ENCODE assay signal across 24 cellular contexts in genomic region chr1:17032741-17033140, GRCh38.
"Had no signal": no experiment of that assay in that cellular context is flagged by ENCODE, and none has a peak within 500 bp of the region (broad histone marks: within the 10 kb centered on the region; RNA-seq: fewer than 3 reads in every experiment).

No MANE protein-coding gene starts in this region.

- H3K4me3 ChIP-seq: hepatocyte, left ventricle myocardium inferior, lower lobe of right lung, spleen, tibial artery, upper lobe of right lung, vagina had no signal

- H3K27me3 Mint-ChIP-seq: memory B cell; stimulated activated memory B cell treated with anti-CD40 and anti-IgM and Interleukin-4, amounts not matched to agents 10 μg/mL and 1 μg/mL and 100 μg/mL, for 72 hours; stimulated activated naive CD8-positive, alpha-beta T cell treated with anti-CD3 and anti-CD28 coated beads, Interleukin-15, Interleukin-2, amounts not matched to agents 100 ng/mL and 50 ng/mL, for 24 hours had no signal

- H3K4me1 Mint-ChIP-seq: endodermal cell; memory B cell; neural crest cell; stimulated activated memory B cell treated with anti-CD40 and anti-IgM and Interleukin-4, amounts not matched to agents 10 μg/mL and 1 μg/mL and 100 μg/mL, for 72 hours had no signal

- H3K9me3 Mint-ChIP-seq: endodermal cell; memory B cell; mesothelial cell of epicardium; natural killer cell; neural crest cell; stimulated activated memory B cell treated with anti-CD40 and anti-IgM and Interleukin-4, amounts not matched to agents 10 μg/mL and 1 μg/mL and 100 μg/mL, for 72 hours; stimulated activated naive CD8-positive, alpha-beta T cell treated with anti-CD3 and anti-CD28 coated beads, Interleukin-15, Interleukin-2, amounts not matched to agents 100 ng/mL and 50 ng/mL, for 24 hours had no signal

- DNase-seq: effector CD4-positive, alpha-beta T cell; endodermal cell; erythroblast; foreskin keratinocyte; head of caudate nucleus; kidney; left cardiac atrium; left ventricle myocardium inferior; lower lobe of right lung; natural killer cell; posterior cingulate gyrus; spleen; stimulated activated CD4-positive, alpha-beta T cell treated with anti-CD3 and anti-CD28 coated beads, Interleukin-15, amount 100 ng/mL, for 24 hours; stimulated activated CD4-positive, alpha-beta T cell treated with anti-CD3 and anti-CD28 coated beads, Interleukin-1b, Interleukin-23, amount 100 ng/mL, for 48 hours; stimulated activated CD4-positive, alpha-beta T cell treated with anti-CD3 and anti-CD28 coated beads, Interleukin-4, amount 100 ng/mL, for 24 hours; tibial artery; upper lobe of right lung had no signal

- H3K4me3 Mint-ChIP-seq: endodermal cell; memory B cell; mesothelial cell of epicardium; natural killer cell; neural crest cell; stimulated activated memory B cell treated with anti-CD40 and anti-IgM and Interleukin-4, amounts not matched to agents 10 μg/mL and 1 μg/mL and 100 μg/mL, for 72 hours; stimulated activated naive CD8-positive, alpha-beta T cell treated with anti-CD3 and anti-CD28 coated beads, Interleukin-15, Interleukin-2, amounts not matched to agents 100 ng/mL and 50 ng/mL, for 24 hours had no signal

- H3K9me3 ChIP-seq: left ventricle myocardium inferior, lower lobe of right lung, spleen, tibial artery, upper lobe of right lung, vagina had no signal

- H3K27me3 ChIP-seq: foreskin keratinocyte, hepatocyte, spleen, tibial artery, upper lobe of right lung, vagina had no signal

- H3K27ac Mint-ChIP-seq: endodermal cell; memory B cell; mesothelial cell of epicardium; natural killer cell; stimulated activated memory B cell treated with anti-CD40 and anti-IgM and Interleukin-4, amounts not matched to agents 10 μg/mL and 1 μg/mL and 100 μg/mL, for 72 hours; stimulated activated naive CD8-positive, alpha-beta T cell treated with anti-CD3 and anti-CD28 coated beads, Interleukin-15, Interleukin-2, amounts not matched to agents 100 ng/mL and 50 ng/mL, for 24 hours had no signal

- H3K27ac ChIP-seq: foreskin keratinocyte, hepatocyte, left ventricle myocardium inferior, lower lobe of right lung, spleen, tibial artery, upper lobe of right lung, vagina had no signal
